19 cellular contexts compared by ENCODE assay signal in the genomic region with DNA sequence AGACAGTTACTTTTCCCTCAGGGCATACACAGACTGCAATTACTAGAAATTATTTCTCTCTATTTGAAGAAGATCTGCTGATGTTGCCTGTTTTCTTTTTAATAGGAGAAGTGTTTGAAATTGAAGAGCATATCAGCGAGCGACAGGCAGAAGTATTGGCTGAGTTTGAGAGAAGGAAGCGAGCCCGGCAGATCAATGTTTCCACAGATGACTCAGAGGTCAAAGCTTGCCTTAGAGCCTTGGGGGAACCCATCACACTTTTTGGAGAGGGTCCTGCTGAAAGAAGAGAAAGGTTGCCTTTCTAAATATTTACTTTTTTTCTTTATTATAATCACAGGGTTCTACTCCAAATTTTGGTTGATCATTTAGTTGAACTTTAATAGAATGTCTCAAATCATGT. TPM values are rescaled to one million over a fixed set of nuclear protein-coding genes. Genes with fewer than 3 reads are reported as not detected.
DNase-seq lines count a peak whose midpoint lies in the region; ATAC-seq and TF ChIP-seq lines count a peak whose summit lies in the region.
"Had no signal": no experiment of that assay in that cellular context is flagged by ENCODE, and none has a peak within 500 bp of the region (broad histone marks: within the 10 kb centered on the region; RNA-seq: fewer than 3 reads in every experiment).

No MANE protein-coding gene starts in this region.

- no peaks in the 10 kb centered on the region for H3K9me3 Mint-ChIP-seq in natural killer cell
- H3K9me3 Mint-ChIP-seq in natural killer cell treated with Interleukin-12 subunit alpha and Interleukin-12 subunit beta and Interleukin-15 and Interleukin-18, amount 100 ng/mL, for 72 hours, result no peaks in the 10 kb centered on the region
- H3K9me3 Mint-ChIP-seq in activated naive CD8-positive, alpha-beta T cell treated with anti-CD3 and anti-CD28 coated beads, Interleukin-2, amount 50 U/mL, for 24 hours, result no peaks in the 10 kb centered on the region

- DNase-seq in natural killer cell (no peak), NB4 (ENCODE audit: low read depth) (no peak), NCI-H526 (lab: John Stamatoyannopoulos, UW) (no peak), NCI-H82 treated with DMSO at 0.1 percent for 48 hours (lab: John Stamatoyannopoulos, UW; ENCODE audit: unreplicated experiment) (no peak)
- no peak for DNase-seq in natural killer cell treated with Interleukin-12 subunit alpha and Interleukin-12 subunit beta and Interleukin-15 and Interleukin-18, amount 100 ng/mL, for 72 hours (ENCODE audit: low spot score)
- no peak for DNase-seq in activated naive CD8-positive, alpha-beta T cell treated with anti-CD3 and anti-CD28 coated beads, Interleukin-2, amount 50 U/mL, for 24 hours
- DNase-seq: DMS79 treated with DMSO at 0.1 percent for 48 hours, MV-4-11, NCI-H1417 treated with DMSO at 0.1 percent for 48 hours, NCI-H1930, NCI-H446, NCI-H748 treated with DMSO at 0.1 percent for 48 hours, PC-3, SJCRH30 had no signal

- TF ChIP-seq CTCF in natural killer cell (IDR thresholded peaks at IDR 0.05) (no peak), NB4 (IDR thresholded peaks at IDR 0.05; ENCODE audit: low read depth, low read length) (no peak)

- peak overlapping the region; percentile 26 for H3K4me3 ChIP-seq in NB4 (ENCODE audit: low read depth, low read length)
- H3K4me3 ChIP-seq: HAP-1, SJCRH30 had no signal

- H3K27ac Mint-ChIP-seq in natural killer cell, result peak overlapping the region; percentile 13 to 41
- peak overlapping the region in 1 of 2 donors; percentile 25 for H3K27ac Mint-ChIP-seq in natural killer cell treated with Interleukin-12 subunit alpha and Interleukin-12 subunit beta and Interleukin-15 and Interleukin-18, amount 100 ng/mL, for 72 hours
- peak overlapping the region; percentile 43 for H3K27ac Mint-ChIP-seq in activated naive CD8-positive, alpha-beta T cell treated with anti-CD3 and anti-CD28 coated beads, Interleukin-2, amount 50 U/mL, for 24 hours
- H3K27ac Mint-ChIP-seq: B cell had no signal

- TF ChIP-seq POLR2A in NB4 (IDR thresholded peaks at IDR 0.05; ENCODE audit: extremely low read depth, insufficient read length), result no peak

- intact Hi-C loops in natural killer cell (cut with micrococcal nuclease), result loop anchor here (10.0 kb wide), 1 partner anchor 236 kb away; no protein-coding TSS in a partner anchor

- no peak for ATAC-seq in natural killer cell
- no peak for ATAC-seq in natural killer cell treated with Interleukin-12 subunit alpha and Interleukin-12 subunit beta and Interleukin-15 and Interleukin-18, amount 100 ng/mL, for 72 hours
- no peak for ATAC-seq in activated naive CD8-positive, alpha-beta T cell treated with anti-CD3 and anti-CD28 coated beads, Interleukin-2, amount 50 U/mL, for 24 hours
- ATAC-seq in GM21786 (IDR thresholded peaks at IDR 0.05; ENCODE audit: unreplicated experiment), result no peak
- ATAC-seq: PC-3 had no signal

- peaks cover 41% of the 10 kb centered on the region for H3K36me3 Mint-ChIP-seq in natural killer cell
- peaks cover 44% of the 10 kb centered on the region for H3K36me3 Mint-ChIP-seq in natural killer cell treated with Interleukin-12 subunit alpha and Interleukin-12 subunit beta and Interleukin-15 and Interleukin-18, amount 100 ng/mL, for 72 hours
- peaks cover 59% of the 10 kb centered on the region for H3K36me3 Mint-ChIP-seq in activated naive CD8-positive, alpha-beta T cell treated with anti-CD3 and anti-CD28 coated beads, Interleukin-2, amount 50 U/mL, for 24 hours (ENCODE audit: low read depth)

- H3K4me3 Mint-ChIP-seq in natural killer cell, result no peak overlapping the region
- H3K4me3 Mint-ChIP-seq in natural killer cell treated with Interleukin-12 subunit alpha and Interleukin-12 subunit beta and Interleukin-15 and Interleukin-18, amount 100 ng/mL, for 72 hours, result no peak overlapping the region
- H3K4me3 Mint-ChIP-seq in activated naive CD8-positive, alpha-beta T cell treated with anti-CD3 and anti-CD28 coated beads, Interleukin-2, amount 50 U/mL, for 24 hours, result peak overlapping the region; percentile 46
- H3K4me3 Mint-ChIP-seq: B cell had no signal

- no peaks in the 10 kb centered on the region for H3K27me3 Mint-ChIP-seq in natural killer cell (ENCODE audit: low read depth in 2 of 2)
- H3K27me3 Mint-ChIP-seq in natural killer cell treated with Interleukin-12 subunit alpha and Interleukin-12 subunit beta and Interleukin-15 and Interleukin-18, amount 100 ng/mL, for 72 hours, result no peaks in the 10 kb centered on the region
- no peaks in the 10 kb centered on the region for H3K27me3 Mint-ChIP-seq in activated naive CD8-positive, alpha-beta T cell treated with anti-CD3 and anti-CD28 coated beads, Interleukin-2, amount 50 U/mL, for 24 hours
- H3K27me3 Mint-ChIP-seq: B cell had no signal

- H3K4me1 Mint-ChIP-seq in natural killer cell, result peaks cover 19 to 21% of the 10 kb centered on the region in 2 donors
- peaks cover 16 to 23% of the 10 kb centered on the region in 2 donors for H3K4me1 Mint-ChIP-seq in natural killer cell treated with Interleukin-12 subunit alpha and Interleukin-12 subunit beta and Interleukin-15 and Interleukin-18, amount 100 ng/mL, for 72 hours (ENCODE audit: low read depth in 2 of 2)
- peaks cover 33% of the 10 kb centered on the region for H3K4me1 Mint-ChIP-seq in activated naive CD8-positive, alpha-beta T cell treated with anti-CD3 and anti-CD28 coated beads, Interleukin-2, amount 50 U/mL, for 24 hours

RNA-seq across cellular contexts. Expression of gene PRPF4, which starts 3.4 kb away (rescaled TPM):
- total RNA-seq in natural killer cell, result 10 to 100 TPM; 16.9 to 23.2 (median 21.1) TPM
- total RNA-seq in natural killer cell treated with Interleukin-12 subunit alpha and Interleukin-12 subunit beta and Interleukin-15 and Interleukin-18, amount 100 ng/mL, for 72 hours, result 10 to 100 TPM; 33.9 to 47.8 TPM

RNA-seq across cellular contexts. Expression of gene CDC26, which starts 3.5 kb away (rescaled TPM):
- total RNA-seq in natural killer cell, result 10 to 100 TPM; 16.8 to 24.8 (median 21.5) TPM
- 10 to 100 TPM; 16.5 to 39.1 TPM for total RNA-seq in natural killer cell treated with Interleukin-12 subunit alpha and Interleukin-12 subunit beta and Interleukin-15 and Interleukin-18, amount 100 ng/mL, for 72 hours

RNA-seq across cellular contexts. Expression of gene RNF183, which starts 24.3 kb away (rescaled TPM):
- total RNA-seq in natural killer cell, result not detected
- not detected for total RNA-seq in natural killer cell treated with Interleukin-12 subunit alpha and Interleukin-12 subunit beta and Interleukin-15 and Interleukin-18, amount 100 ng/mL, for 72 hours
- total RNA-seq: B cell, G401, LHCN-M2, PC-3, SJCRH30 had no signal

RNA-seq across cellular contexts. Expression of gene SLC31A1, which starts 57.5 kb away (rescaled TPM):
- 10 to 100 TPM in 2 of 3 donors, 1 to 10 TPM in 1; 7.9 to 27.8 (median 11.8) TPM for total RNA-seq in natural killer cell
- total RNA-seq in natural killer cell treated with Interleukin-12 subunit alpha and Interleukin-12 subunit beta and Interleukin-15 and Interleukin-18, amount 100 ng/mL, for 72 hours, result 10 to 100 TPM; 20.0 to 20.5 TPM

RNA-seq across cellular contexts. Expression of gene FKBP15, which starts 57.8 kb away (rescaled TPM):
- 10 to 100 TPM; 35.0 to 37.9 (median 35.9) TPM for total RNA-seq in natural killer cell
- total RNA-seq in natural killer cell treated with Interleukin-12 subunit alpha and Interleukin-12 subunit beta and Interleukin-15 and Interleukin-18, amount 100 ng/mL, for 72 hours, result 10 to 100 TPM; 47.2 to 60.4 TPM
